Comparison of ENCODE assay signal across 17 cellular contexts in genomic region chr15:88651293-88651692, GRCh38. TPM values are rescaled to one million over a fixed set of nuclear protein-coding genes. Genes with fewer than 3 reads are reported as not detected.
DNase-seq lines count a peak whose midpoint lies in the region; ATAC-seq, FAIRE-seq and TF ChIP-seq lines count a peak whose summit lies in the region.
"Had no signal": no experiment of that assay in that cellular context is flagged by ENCODE, and none has a peak within 500 bp of the region (broad histone marks: within the 10 kb centered on the region; RNA-seq: fewer than 3 reads in every experiment).

No MANE protein-coding gene starts in this region.

- no peak for TF ChIP-seq EP300 in H1 (IDR thresholded peaks at IDR 0.05; ENCODE audit: borderline replicate concordance in 1 of 2, low read depth in 2 of 2, low read length in 2 of 2)

- no peak overlapping the region for H3K18ac ChIP-seq in H1 (ENCODE audit: extremely low read depth, low read length)

- H3K56ac ChIP-seq in H1 (replicated peaks; ENCODE audit: insufficient read length, low read depth, low read length) = no peak overlapping the region

- no peaks in the 10 kb centered on the region for H3K27me3 Mint-ChIP-seq in activated CD4-positive, alpha-beta memory T cell treated with anti-CD3 and anti-CD28 coated beads for 36 hours
- H3K27me3 Mint-ChIP-seq in MCF 10A (ENCODE audit: insufficient read depth, unreplicated experiment) = no peaks in the 10 kb centered on the region
- H3K27me3 Mint-ChIP-seq: dendritic cell treated with granulocyte-macrophage colony-stimulating factor and Interleukin-4, amounts not matched to agents 40 ng/mL and 50 ng/mL, for 4 days had no signal

- TF ChIP-seq RAD21 in H1 (IDR thresholded peaks at IDR 0.05 in 1 of 2, conservative IDR thresholded peaks at IDR 0.05 in 1 of 2; ENCODE audit: low read depth in 2 of 2, low read length in 2 of 2) = no peak

- POLR2A ChIA-PET in activated CD4-positive, alpha-beta memory T cell treated with anti-CD3 and anti-CD28 coated beads for 36 hours (lab: Charles Lee) = no interaction called here
- POLR2A ChIA-PET in H1 (lab: Charles Lee; ENCODE audit: partially characterized antibody) (interaction anchor here (3.5 kb wide), 1 partner anchor 13 kb away, joined by 10 read pairs; the partner anchor contains the start of gene ISG20), MCF 10A (lab: Yijun Ruan, JAX) (no interaction called here)

- H3K36me3 ChIP-seq in H1 (ENCODE audit: control insufficient read depth in 2 of 4, insufficient read depth in 4 of 4, low read length in 3 of 4) = no peaks in the 10 kb centered on the region
- H3K36me3 ChIP-seq: BLaER1 treated with 17β-estradiol and CSF1 and Interleukin-3, amounts not matched to agents 10 nM and 100 nM had no signal

- TF ChIP-seq CTCF in GM12865 (IDR thresholded peaks at IDR 0.05; ENCODE audit: insufficient read depth, low read depth, low read length, missing control alignments) = no peak
- no peak for TF ChIP-seq CTCF in H1 (IDR thresholded peaks at IDR 0.05; ENCODE audit: control extremely low read depth in 1 of 3, insufficient read depth in 1 of 3, low read depth in 1 of 3, low read length in 3 of 3)
- no peak for TF ChIP-seq CTCF in MCF 10A (IDR thresholded peaks at IDR 0.05; ENCODE audit: unreplicated experiment)

- no peak overlapping the region for H2BK12ac ChIP-seq in H1 (ENCODE audit: low read depth, low read length)

- H3K27ac ChIP-seq in H1 (ENCODE audit: low read depth, low read length) = no peak overlapping the region
- H3K27ac ChIP-seq: BLaER1 treated with 17β-estradiol and CSF1 and Interleukin-3, amounts not matched to agents 10 nM and 100 nM had no signal

- peaks cover 0 to 19% (median 10%) of the 10 kb centered on the region in 4 experiments; a peak in 6 of 7 replicates for H3K4me1 ChIP-seq in H1 (replicated peaks in 1 of 4; ENCODE audit: control insufficient read depth in 3 of 4, insufficient read depth in 4 of 4, low read length in 3 of 4)

- H4K5ac ChIP-seq in H1 (ENCODE audit: insufficient read length, low read depth, low read length) = no peak overlapping the region

- H3K14ac ChIP-seq in H1 (ENCODE audit: insufficient read length) = no peak overlapping the region

- no peak overlapping the region for H2BK15ac ChIP-seq in H1 (ENCODE audit: low read length)

- no peak overlapping the region for H3K9ac ChIP-seq in H1 (replicated peaks in 1 of 4; ENCODE audit: extremely low read depth in 1 of 4, low read depth in 3 of 4, low read length in 3 of 4)
- H3K9ac ChIP-seq: BLaER1 treated with 17β-estradiol and CSF1 and Interleukin-3, amounts not matched to agents 10 nM and 100 nM had no signal

- no peak overlapping the region for H2AK5ac ChIP-seq in H1 (ENCODE audit: low read depth, low read length)

- H2BK20ac ChIP-seq in H1 (ENCODE audit: low read length) = no peak overlapping the region

- no peaks in the 10 kb centered on the region for H3K79me2 ChIP-seq in H1 (ENCODE audit: control insufficient read depth in 1 of 2, insufficient read depth in 2 of 2, low read length in 2 of 2)

- intact Hi-C loops in activated CD4-positive, alpha-beta memory T cell treated with anti-CD3 and anti-CD28 coated beads for 36 hours (cut with micrococcal nuclease) = no loop called here
- intact Hi-C loops in MCF 10A (cut with micrococcal nuclease) = loop anchor here (10.0 kb wide), 1 partner anchor 154 kb away; the partner anchor contains the start of gene ACAN

- H2BK5ac ChIP-seq in H1 (ENCODE audit: low read depth, low read length) = peak overlapping the region; percentile 52; the same call in 1 of the 2 replicates

- 80% methylated on average over 7 of the region's 7 CpGs; no CpG with 5 or more reads in 1 of the 2 experiments for WGBS in H1 (ENCODE audit: extremely low coverage in 1 of 2, insufficient coverage in 1 of 2, insufficient read length in 1 of 2, insufficient replicate concordance in 2 of 2, low coverage in 1 of 2, low lambda C conversion rate in 2 of 2, missing lambda C conversion rate in 1 of 2), 2 experiments

- H3K4me1 Mint-ChIP-seq in activated CD4-positive, alpha-beta memory T cell treated with anti-CD3 and anti-CD28 coated beads for 36 hours (ENCODE audit: low read depth) = peaks cover 69% of the 10 kb centered on the region
- H3K4me1 Mint-ChIP-seq in MCF 10A (ENCODE audit: insufficient read depth, unreplicated experiment) = peaks cover 30% of the 10 kb centered on the region

- H3K36me3 Mint-ChIP-seq in activated CD4-positive, alpha-beta memory T cell treated with anti-CD3 and anti-CD28 coated beads for 36 hours = peaks cover 2% of the 10 kb centered on the region
- H3K36me3 Mint-ChIP-seq in MCF 10A (ENCODE audit: insufficient read depth, unreplicated experiment) = no peaks in the 10 kb centered on the region

- H4K91ac ChIP-seq in H1 (replicated peaks; ENCODE audit: insufficient read length, low read length) = no peak overlapping the region

- no peaks in the 10 kb centered on the region for H3K9me3 Mint-ChIP-seq in activated CD4-positive, alpha-beta memory T cell treated with anti-CD3 and anti-CD28 coated beads for 36 hours
- no peaks in the 10 kb centered on the region for H3K9me3 Mint-ChIP-seq in MCF 10A (ENCODE audit: unreplicated experiment)
- H3K9me3 Mint-ChIP-seq: dendritic cell treated with granulocyte-macrophage colony-stimulating factor and Interleukin-4, amounts not matched to agents 40 ng/mL and 50 ng/mL, for 4 days had no signal

- H2AFZ ChIP-seq in H1 (ENCODE audit: low read length) = no peak overlapping the region

- no peaks in the 10 kb centered on the region for H3K23me2 ChIP-seq in H1 (ENCODE audit: low read depth, low read length)

- CTCF ChIA-PET in activated CD4-positive, alpha-beta memory T cell treated with anti-CD3 and anti-CD28 coated beads for 36 hours (lab: Charles Lee) = no interaction called here
- CTCF ChIA-PET in H1 (lab: Charles Lee; ENCODE audit: partially characterized antibody) (interaction anchor here (5.1 kb wide), 1 partner anchor 13 kb away, joined by 28 read pairs; no protein-coding TSS in a partner anchor), MCF 10A (lab: Yijun Ruan, JAX) (no interaction called here)

- no peak overlapping the region for H2BK120ac ChIP-seq in H1 (replicated peaks; ENCODE audit: low read depth, low read length)

- H3K79me1 ChIP-seq in H1 (ENCODE audit: low read depth, low read length) = no peaks in the 10 kb centered on the region

- H3K4me3 ChIP-seq in GM12865 (ENCODE audit: low read depth, low read length) = no peak overlapping the region
- no peak overlapping the region for H3K4me3 ChIP-seq in H1 (ENCODE audit: extremely low read depth in 1 of 4, insufficient read depth in 2 of 4, low read depth in 3 of 4, low read length in 4 of 4)
- H3K4me3 ChIP-seq: BLaER1 treated with 17β-estradiol and CSF1 and Interleukin-3, amounts not matched to agents 10 nM and 100 nM had no signal

- TF ChIP-seq POLR2A in H1 (IDR thresholded peaks at IDR 0.05; ENCODE audit: control extremely low read depth in 1 of 2, low read depth in 2 of 2, low read length in 2 of 2) (no peak), erythroblast (IDR thresholded peaks at IDR 0.05; ENCODE audit: low read length) (no peak)

- H4K8ac ChIP-seq in H1 (ENCODE audit: extremely low read depth, insufficient read depth, low read length) = no peak overlapping the region

- DNase-seq in GM12865 (ENCODE audit: low read depth) (peak; percentile 2), H1 (ENCODE audit: low read depth in 1 of 2, low spot score in 2 of 2) (peak in 1 of 2 experiments; percentile 33), MCF 10A (ENCODE audit: unreplicated experiment) (no peak), erythroblast (lab: John Stamatoyannopoulos, UW) (no peak)
- peak; percentile 3 for DNase-seq in activated CD4-positive, alpha-beta memory T cell treated with anti-CD3 and anti-CD28 coated beads for 36 hours
- peak; percentile 4 for DNase-seq in stimulated activated naive CD8-positive, alpha-beta T cell treated with anti-CD3 and anti-CD28 coated beads, Interleukin-15, Interleukin-2, amounts not matched to agents 100 U/mL and 50 U/mL, for 24 hours
- DNase-seq: activated CD4-positive, CD25-positive, alpha-beta regulatory T cell; DND-41; hippocampal formation; NCI-H1694; NCI-H345; stimulated activated CD4-positive, alpha-beta T cell treated with anti-CD3 and anti-CD28 coated beads, Interleukin-12 subunit alpha, Interleukin-12 subunit beta, amount 100 ng/mL, for 4 hours; T-helper 1 cell had no signal

- no peak overlapping the region for H3K4ac ChIP-seq in H1 (replicated peaks; ENCODE audit: insufficient read length, low read depth, low read length)

- H3K27ac Mint-ChIP-seq in activated CD4-positive, alpha-beta memory T cell treated with anti-CD3 and anti-CD28 coated beads for 36 hours = peak overlapping the region; percentile 48
- no peak overlapping the region for H3K27ac Mint-ChIP-seq in MCF 10A (ENCODE audit: low read depth, unreplicated experiment)
- H3K27ac Mint-ChIP-seq: dendritic cell treated with granulocyte-macrophage colony-stimulating factor and Interleukin-4, amounts not matched to agents 40 ng/mL and 50 ng/mL, for 4 days had no signal

- BruUV-seq in MCF 10A (replicated peaks; lab: Mats Ljungman, UMichigan) = no TSS peak

- H3K4me3 Mint-ChIP-seq in activated CD4-positive, alpha-beta memory T cell treated with anti-CD3 and anti-CD28 coated beads for 36 hours = no peak overlapping the region
- H3K4me3 Mint-ChIP-seq in MCF 10A (ENCODE audit: unreplicated experiment) = no peak overlapping the region
- H3K4me3 Mint-ChIP-seq: dendritic cell treated with granulocyte-macrophage colony-stimulating factor and Interleukin-4, amounts not matched to agents 40 ng/mL and 50 ng/mL, for 4 days had no signal

- FAIRE-seq in H1 (lab: Jason Lieb, UNC) = peak; percentile 19

- H4K20me1 ChIP-seq in H1 (replicated peaks in 1 of 2; ENCODE audit: control insufficient read depth in 1 of 2, insufficient read depth in 2 of 2, low read length in 2 of 2) = no peaks in the 10 kb centered on the region

- no peak overlapping the region for H3K23ac ChIP-seq in H1 (ENCODE audit: insufficient read length)

- H3K9me3 ChIP-seq in H1 (ENCODE audit: insufficient read depth in 2 of 2, low read depth in 1 of 2, low read length in 1 of 2) = no peaks in the 10 kb centered on the region
- H3K9me3 ChIP-seq: BLaER1 treated with 17β-estradiol and CSF1 and Interleukin-3, amounts not matched to agents 10 nM and 100 nM had no signal

- ATAC-seq in stimulated activated naive CD8-positive, alpha-beta T cell treated with anti-CD3 and anti-CD28 coated beads, Interleukin-15, Interleukin-2, amounts not matched to agents 100 U/mL and 50 U/mL, for 24 hours = no peak
- no peak for ATAC-seq in GM18520 (IDR thresholded peaks at IDR 0.05; ENCODE audit: unreplicated experiment)
- ATAC-seq: left cardiac atrium had no signal

- H3K4me2 ChIP-seq in H1 (ENCODE audit: insufficient read depth in 1 of 2, low read depth in 2 of 2, low read length in 2 of 2) = no peak overlapping the region

- H3K27me3 ChIP-seq in H1 (replicated peaks in 1 of 4; ENCODE audit: control insufficient read depth in 3 of 4, extremely low read depth in 1 of 4, insufficient read depth in 3 of 4, low read length in 3 of 4) = no peaks in the 10 kb centered on the region
- H3K27me3 ChIP-seq: BLaER1 treated with 17β-estradiol and CSF1 and Interleukin-3, amounts not matched to agents 10 nM and 100 nM had no signal

RNA-seq across cellular contexts. Expression of gene ISG20, which starts 12.5 kb away (rescaled TPM):
- total RNA-seq in activated CD4-positive, alpha-beta memory T cell treated with anti-CD3 and anti-CD28 coated beads for 36 hours = 10 to 100 TPM; 68.2 to 74.5 TPM
- total RNA-seq in H1 (2021; fragmentation: NEBNext Ultra II Directional; extraction: Animal tissue kit (Norgen Biotek cat#: 25700)) = 2.9 and 4.0 TPM in 2 replicates
- polyA plus RNA-seq in H1 (2011; rRNA removed) = 5.0 and 5.2 TPM in 2 replicates
- 5.5 TPM for polyA plus RNA-seq in H1 (2011; cell fraction: cytosol; rRNA removed)
- polyA plus RNA-seq in H1 (2011; cell fraction: nucleus; rRNA removed) = 6.6 TPM
- 2.5 to 5.7 TPM (median 4.1 TPM) in 4 replicates for polyA plus RNA-seq in H1 (2012, experiment 1 of 2)
- polyA plus RNA-seq in H1 (2012, experiment 2 of 2) = 3.0 TPM
- 3.1 TPM for polyA plus RNA-seq in H1 (2013, experiment 1 of 2)
- polyA plus RNA-seq in H1 (2013, experiment 2 of 2) = 2.1 TPM
- polyA minus RNA-seq in H1 (2011; rRNA and poly(A)+ RNA removed) = 1.8 and 2.0 TPM in 2 replicates
- polyA minus RNA-seq in H1 (2011; cell fraction: cytosol; rRNA and poly(A)+ RNA removed) = 0.81 TPM
- polyA minus RNA-seq in H1 (2011; cell fraction: nucleus; rRNA and poly(A)+ RNA removed) = 3.0 TPM
- 9.7 and 20.0 TPM in 2 replicates for total RNA-seq in MCF 10A (2022)

RNA-seq across cellular contexts. Expression of gene AEN, which starts 30.2 kb away (rescaled TPM):
- total RNA-seq in activated CD4-positive, alpha-beta memory T cell treated with anti-CD3 and anti-CD28 coated beads for 36 hours = 10 to 100 TPM; 55.5 to 55.7 TPM
- 122 and 125 TPM in 2 replicates for total RNA-seq in H1 (2021; fragmentation: NEBNext Ultra II Directional; extraction: Animal tissue kit (Norgen Biotek cat#: 25700))
- polyA plus RNA-seq in H1 (2011; rRNA removed) = 112 and 167 TPM in 2 replicates
- 150 TPM for polyA plus RNA-seq in H1 (2011; cell fraction: cytosol; rRNA removed)
- polyA plus RNA-seq in H1 (2011; cell fraction: nucleus; rRNA removed) = 209 TPM
- 89.9 to 128 TPM (median 107 TPM) in 4 replicates for polyA plus RNA-seq in H1 (2012, experiment 1 of 2)
- polyA plus RNA-seq in H1 (2012, experiment 2 of 2) = 126 TPM
- polyA plus RNA-seq in H1 (2013, experiment 1 of 2) = 61.5 TPM
- polyA plus RNA-seq in H1 (2013, experiment 2 of 2) = 61.2 TPM
- polyA minus RNA-seq in H1 (2011; rRNA and poly(A)+ RNA removed) = 157 and 180 TPM in 2 replicates
- polyA minus RNA-seq in H1 (2011; cell fraction: cytosol; rRNA and poly(A)+ RNA removed) = 130 TPM
- 229 TPM for polyA minus RNA-seq in H1 (2011; cell fraction: nucleus; rRNA and poly(A)+ RNA removed)
- 48.7 and 67.6 TPM in 2 replicates for total RNA-seq in MCF 10A (2022)

Comparison
In these comparisons a context has a peak if more than half of its experiments do, and no peak if none do; other contexts are left out.
1. DNase-seq: peak in GM12865 (single experiment), activated CD4-positive, alpha-beta memory T cell treated with anti-CD3 and anti-CD28 coated beads for 36 hours (single experiment) and stimulated activated naive CD8-positive, alpha-beta T cell treated with anti-CD3 and anti-CD28 coated beads, Interleukin-15, Interleukin-2, amounts not matched to agents 100 U/mL and 50 U/mL, for 24 hours (single experiment); none in MCF 10A (single experiment) and erythroblast (0 of 2).